Comparison of ENCODE assay signal across 8 cellular contexts in genomic region chr18:54357660-54358494, GRCh38. TPM values are rescaled to one million over a fixed set of nuclear protein-coding genes. Genes with fewer than 3 reads are reported as not detected.
A peak's percentile ranks its signal among the peaks of the same experiment; 100 is the strongest.
DNase-seq lines count a peak whose midpoint lies in the region; ATAC-seq, FAIRE-seq and TF ChIP-seq lines count a peak whose summit lies in the region.

Gene C18orf54, plus strand, starts transcription at chr18:54357906. Its CDS starts 2,667 bp downstream, at chr18:54360573.
Gene STARD6, minus strand, starts transcription at chr18:54357858. Its CDS starts 3,285 bp downstream, at chr18:54354573.

- H3K27ac ChIP-seq in SK-N-MC: no peak within 1 kb of the TSS
- H3K27ac ChIP-seq in pancreas: peak within 1 kb of the TSS in 1 of 4 donors; percentile 22
- peak within 1 kb of the TSS in 3 of 4 donors; percentile 76 to 84 (median 79) for H3K27ac ChIP-seq in tibial nerve

- H3K9me3 Mint-ChIP-seq in activated naive CD4-positive, alpha-beta T cell treated with anti-CD3 and anti-CD28 coated beads, Interleukin-2, amount 50 U/mL, for 72 hours: no peaks in the 10 kb centered on the region

- DNase-seq in GM12864 (ENCODE audit: low read depth) (peak; percentile 77), NCI-H1048 (lab: John Stamatoyannopoulos, UW) (peak; percentile 70), SK-N-MC (ENCODE audit: low read depth, low spot score) (peak; percentile 40), Right ventricle myocardium superior (peak; percentile 93), pancreas (peak; percentile 67 to 92 (median 82)), tibial nerve (ENCODE audit: low spot score in 2 of 2) (peak; percentile 63 to 73)
- DNase-seq in activated naive CD4-positive, alpha-beta T cell treated with anti-CD3 and anti-CD28 coated beads, Interleukin-2, amount 50 U/mL, for 72 hours (ENCODE audit: low spot score in 2 of 2): peak; percentile 88 to 92

- FAIRE-seq in pancreas (lab: Jason Lieb, UNC): no peak

- H3K9ac ChIP-seq in SK-N-MC (ENCODE audit: insufficient read length): peak within 1 kb of the TSS; percentile 71

- TF ChIP-seq CTCF in GM12864 (IDR thresholded peaks at IDR 0.05; ENCODE audit: low read depth, low read length, missing control alignments): peak; percentile 65
- TF ChIP-seq CTCF in pancreas (IDR thresholded peaks at IDR 0.05): no peak
- peak in 4 of 5 experiments; percentile 13 to 32 (median 16) for TF ChIP-seq CTCF in tibial nerve (IDR thresholded peaks at IDR 0.05)

- H3K36me3 ChIP-seq in SK-N-MC (ENCODE audit: insufficient read depth, low read length) (no peaks in the 10 kb centered on the region; the same call in 1 of the 2 replicates), pancreas (no peaks in the 10 kb centered on the region), tibial nerve (peaks cover 0 to 13% (median 0%) of the 10 kb centered on the region in 3 donors)

- peaks cover 0 to 12% (median 0%) of the 10 kb centered on the region in 4 donors for H3K27me3 ChIP-seq in pancreas
- no peaks in the 10 kb centered on the region for H3K27me3 ChIP-seq in tibial nerve

- H3K4me1 ChIP-seq in pancreas (peaks cover 0 to 6% (median 0%) of the 10 kb centered on the region in 3 donors), tibial nerve (peaks cover 0 to 12% (median 0%) of the 10 kb centered on the region in 4 donors)

- peak within 1 kb of the TSS; percentile 85 for H3K4me3 ChIP-seq in GM12864 (ENCODE audit: low read depth, low read length)
- peak within 1 kb of the TSS; percentile 92 for H3K4me3 ChIP-seq in SK-N-MC
- H3K4me3 ChIP-seq in pancreas: peak within 1 kb of the TSS; percentile 38 to 73 (median 55)
- peak within 1 kb of the TSS; percentile 53 to 87 (median 68) for H3K4me3 ChIP-seq in tibial nerve

- intact Hi-C loops in Right ventricle myocardium superior (cut with DNase I): no loop called here
- intact Hi-C loops in pancreas (cut with DNase I): no loop called here

- peak in 1 of 2 donors; percentile 65 for TF ChIP-seq POLR2A in tibial nerve (IDR thresholded peaks at IDR 0.05)

- peak in 1 of 2 donors; percentile 82 for TF ChIP-seq EP300 in tibial nerve (IDR thresholded peaks at IDR 0.05)

- H3K36me3 Mint-ChIP-seq in activated naive CD4-positive, alpha-beta T cell treated with anti-CD3 and anti-CD28 coated beads, Interleukin-2, amount 50 U/mL, for 72 hours: peaks cover 20 to 26% of the 10 kb centered on the region in 2 donors

- peak within 1 kb of the TSS; percentile 98 to 99 for H3K27ac Mint-ChIP-seq in activated naive CD4-positive, alpha-beta T cell treated with anti-CD3 and anti-CD28 coated beads, Interleukin-2, amount 50 U/mL, for 72 hours

- WGBS in pancreas, 2 donors: 0% methylated on average over 60 to 62 of the region's 62 CpGs
- WGBS in tibial nerve, 2 donors: 0% methylated on average over 56 to 62 of the region's 62 CpGs

- H3K9me3 ChIP-seq in SK-N-MC (ENCODE audit: low read depth, low read length) (no peaks in the 10 kb centered on the region), pancreas (no peaks in the 10 kb centered on the region), tibial nerve (no peaks in the 10 kb centered on the region)

- peak; percentile 95 for ATAC-seq in HG02610 (IDR thresholded peaks at IDR 0.05; ENCODE audit: unreplicated experiment)
- peak; percentile 95 to 97 for ATAC-seq in activated naive CD4-positive, alpha-beta T cell treated with anti-CD3 and anti-CD28 coated beads, Interleukin-2, amount 50 U/mL, for 72 hours
- ATAC-seq in Right ventricle myocardium superior (ENCODE audit: poor library complexity): peak; percentile 100
- peak; percentile 98 to 100 (median 99) for ATAC-seq in pancreas

RNA-seq across cellular contexts. Expression of gene C18orf54, which starts in this region (rescaled TPM):
- 10 to 100 TPM; 11.3 to 11.7 TPM for total RNA-seq in activated naive CD4-positive, alpha-beta T cell treated with anti-CD3 and anti-CD28 coated beads, Interleukin-2, amount 50 U/mL, for 72 hours
- 1.2 TPM for total RNA-seq in Right ventricle myocardium superior
- total RNA-seq in pancreas: 1 to 10 TPM in 1 of 6 donors, under 1 TPM in 5; 0.14 to 1.4 (median 0.34) TPM
- under 1 TPM; 0.19 to 0.26 TPM for polyA plus RNA-seq in pancreas
- 1 to 10 TPM; 2.7 to 5.7 (median 3.2) TPM for total RNA-seq in tibial nerve

RNA-seq across cellular contexts. Expression of gene STARD6, which starts in this region (rescaled TPM):
- total RNA-seq in activated naive CD4-positive, alpha-beta T cell treated with anti-CD3 and anti-CD28 coated beads, Interleukin-2, amount 50 U/mL, for 72 hours: not detected
- not detected for total RNA-seq in Right ventricle myocardium superior
- total RNA-seq in pancreas: not detected
- not detected for polyA plus RNA-seq in pancreas
- not detected for total RNA-seq in tibial nerve

Comparison
In these comparisons a context has a peak if more than half of its experiments do, and no peak if none do; other contexts are left out.
1. DNase-seq: peak in every context shown above with its lines; median percentile 93 in Right ventricle myocardium superior; 90 in activated naive CD4-positive, alpha-beta T cell treated with anti-CD3 and anti-CD28 coated beads, Interleukin-2, amount 50 U/mL, for 72 hours; 82 in pancreas; 77 in GM12864; 70 in NCI-H1048; 68 in tibial nerve; 40 in SK-N-MC.
2. CTCF ChIP-seq: peak in GM12864 (single experiment) and tibial nerve (4 of 5); none in pancreas (0 of 4).
3. Peak in every context shown above with its lines, with median percentiles within 50 percentile points of each other: H3K4me3 ChIP-seq and ATAC-seq.